ENCODE assay signal across 27 cellular contexts in the genomic region with DNA sequence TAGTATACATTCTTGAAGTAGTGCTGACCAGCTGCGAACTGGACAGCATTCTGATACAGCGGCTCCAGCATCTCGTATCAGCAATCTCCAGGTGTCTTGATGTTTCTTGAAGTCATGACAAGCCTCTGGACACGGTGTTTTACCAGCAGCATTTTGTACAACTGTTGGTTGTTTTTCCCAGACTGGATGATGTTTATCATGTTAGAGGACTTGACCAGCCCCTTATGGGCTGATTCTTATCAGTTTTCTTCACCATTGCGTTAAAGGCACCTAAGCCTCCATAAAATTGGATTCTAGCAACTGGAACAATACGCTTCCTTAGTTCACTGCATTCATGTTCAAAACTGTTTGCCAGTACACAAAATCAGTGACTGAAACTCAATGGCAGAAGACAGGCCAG. TPM values are rescaled to one million over a fixed set of nuclear protein-coding genes. Genes with fewer than 3 reads are reported as not detected.
"Had no signal": no experiment of that assay in that cellular context is flagged by ENCODE, and none has a peak within 500 bp of the region (broad histone marks: within the 10 kb centered on the region; RNA-seq: fewer than 3 reads in every experiment).

No MANE protein-coding gene starts in this region.

- H3K4me3 ChIP-seq: heart right ventricle, hepatocyte, left ventricle myocardium inferior, lung, mucosa of descending colon, right atrium auricular region, right lobe of liver, smooth muscle cell, thoracic aorta, tibial artery, upper lobe of right lung had no signal

- H3K9me3 Mint-ChIP-seq: naive thymus-derived CD4-positive, alpha-beta T cell; natural killer cell treated with Interleukin-12 subunit alpha and Interleukin-12 subunit beta and Interleukin-15 and Interleukin-18, amount 100 ng/mL, for 72 hours; neural crest cell; stimulated activated memory B cell treated with anti-CD40 and anti-IgM and Interleukin-4, amounts not matched to agents 10 μg/mL and 1 μg/mL and 100 μg/mL, for 72 hours; stimulated activated naive CD8-positive, alpha-beta T cell treated with anti-CD3 and anti-CD28 coated beads, Interleukin-15, amount 100 ng/mL, for 72 hours had no signal

- ATAC-seq: heart right ventricle; mucosa of descending colon; naive thymus-derived CD4-positive, alpha-beta T cell; natural killer cell treated with Interleukin-12 subunit alpha and Interleukin-12 subunit beta and Interleukin-15 and Interleukin-18, amount 100 ng/mL, for 72 hours; right lobe of liver; stimulated activated memory B cell treated with anti-CD40 and anti-IgM and Interleukin-4, amounts not matched to agents 10 μg/mL and 1 μg/mL and 100 μg/mL, for 72 hours; stimulated activated naive CD8-positive, alpha-beta T cell treated with anti-CD3 and anti-CD28 coated beads, Interleukin-15, amount 100 ng/mL, for 72 hours; upper lobe of right lung had no signal

- H3K27me3 ChIP-seq: heart right ventricle, hepatocyte, right atrium auricular region, right lobe of liver, tibial artery, upper lobe of right lung had no signal

- H3K4me1 Mint-ChIP-seq: stimulated activated memory B cell treated with anti-CD40 and anti-IgM and Interleukin-4, amounts not matched to agents 10 μg/mL and 1 μg/mL and 100 μg/mL, for 72 hours had no signal

- H3K36me3 ChIP-seq: heart right ventricle, left ventricle myocardium inferior, neutrophil, right atrium auricular region, right lobe of liver, thoracic aorta, tibial artery, upper lobe of right lung had no signal

- DNase-seq: heart right ventricle; islet precursor cell; left ventricle myocardium inferior; midbrain; mucosa of descending colon; naive thymus-derived CD4-positive, alpha-beta T cell; occipital lobe; right lobe of liver; stimulated activated CD4-positive, alpha-beta T cell treated with anti-CD3 and anti-CD28 coated beads, Interleukin-1b, Interleukin-23, amount 100 ng/mL, for 48 hours; stimulated activated CD4-positive, alpha-beta T cell treated with anti-CD3 and anti-CD28 coated beads, Interleukin-2, amount 100 ng/mL, for 48 hours; stimulated activated CD4-positive, alpha-beta T cell treated with anti-CD3 and anti-CD28 coated beads, Interleukin-4, amount 100 ng/mL, for 4 hours; stimulated activated CD8-positive, alpha-beta memory T cell treated with anti-CD3 and anti-CD28 coated beads, Interleukin-4, amount 100 ng/mL, for 48 hours; stimulated activated naive CD4-positive, alpha-beta T cell treated with Interleukin-2 at 50 U/mL for 16 hours; stimulated activated naive CD8-positive, alpha-beta T cell treated with anti-CD3 and anti-CD28 coated beads, Interleukin-15, amount 100 ng/mL, for 72 hours; tibial artery; upper lobe of right lung had no signal

- H3K27me3 Mint-ChIP-seq: progenitor cell of endocrine pancreas; stimulated activated naive CD8-positive, alpha-beta T cell treated with anti-CD3 and anti-CD28 coated beads, Interleukin-15, amount 100 ng/mL, for 72 hours had no signal

- H3K4me2 ChIP-seq: hepatocyte, smooth muscle cell had no signal

- H2AFZ ChIP-seq: hepatocyte had no signal

- H3K9me3 ChIP-seq: heart right ventricle, left ventricle myocardium inferior, mucosa of descending colon, neutrophil, right atrium auricular region, right lobe of liver, thoracic aorta, tibial artery, upper lobe of right lung had no signal

- H3K36me3 Mint-ChIP-seq: natural killer cell treated with Interleukin-12 subunit alpha and Interleukin-12 subunit beta and Interleukin-15 and Interleukin-18, amount 100 ng/mL, for 72 hours; stimulated activated memory B cell treated with anti-CD40 and anti-IgM and Interleukin-4, amounts not matched to agents 10 μg/mL and 1 μg/mL and 100 μg/mL, for 72 hours had no signal

- H3K27ac ChIP-seq: heart right ventricle, hepatocyte, left ventricle myocardium inferior, neutrophil, right atrium auricular region, right lobe of liver, thoracic aorta, tibial artery, upper lobe of right lung had no signal

- H3K4me3 Mint-ChIP-seq: natural killer cell treated with Interleukin-12 subunit alpha and Interleukin-12 subunit beta and Interleukin-15 and Interleukin-18, amount 100 ng/mL, for 72 hours; neural crest cell; stimulated activated memory B cell treated with anti-CD40 and anti-IgM and Interleukin-4, amounts not matched to agents 10 μg/mL and 1 μg/mL and 100 μg/mL, for 72 hours; stimulated activated naive CD8-positive, alpha-beta T cell treated with anti-CD3 and anti-CD28 coated beads, Interleukin-15, amount 100 ng/mL, for 72 hours had no signal

- H3K27ac Mint-ChIP-seq: naive thymus-derived CD4-positive, alpha-beta T cell; natural killer cell treated with Interleukin-12 subunit alpha and Interleukin-12 subunit beta and Interleukin-15 and Interleukin-18, amount 100 ng/mL, for 72 hours; progenitor cell of endocrine pancreas; stimulated activated memory B cell treated with anti-CD40 and anti-IgM and Interleukin-4, amounts not matched to agents 10 μg/mL and 1 μg/mL and 100 μg/mL, for 72 hours; stimulated activated naive CD8-positive, alpha-beta T cell treated with anti-CD3 and anti-CD28 coated beads, Interleukin-15, amount 100 ng/mL, for 72 hours had no signal

RNA-seq across cellular contexts. Expression of a gene that starts 29.1 kb away (rescaled TPM):
- total RNA-seq: myocyte had no signal
